In the genomic region with DNA sequence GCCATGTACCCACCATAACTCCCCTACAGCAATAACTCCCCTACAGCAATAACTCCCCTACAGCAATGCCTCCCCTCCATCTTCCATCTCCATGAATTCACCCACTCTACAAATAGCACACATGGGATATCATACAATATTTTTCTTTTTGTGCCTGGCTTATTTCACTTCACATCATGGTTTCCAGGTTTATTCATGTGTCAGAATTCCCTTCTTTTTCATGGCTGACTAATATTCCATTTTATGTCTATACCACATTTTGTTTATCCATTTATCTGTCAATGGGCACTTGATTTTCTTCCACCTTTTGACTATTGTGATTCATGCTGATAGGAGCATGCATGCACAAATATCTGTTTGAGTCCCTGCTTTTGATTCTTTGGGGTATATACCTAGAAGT, we compare ENCODE assay signal across 24 cellular contexts.
"Had no signal": no experiment of that assay in that cellular context is flagged by ENCODE, and none has a peak within 500 bp of the region (broad histone marks: within the 10 kb centered on the region; RNA-seq: fewer than 3 reads in every experiment).

No MANE protein-coding gene starts in this region.

- H3K9me3 Mint-ChIP-seq: effector memory CD8-positive, alpha-beta T cell; nephron; stimulated activated naive CD8-positive, alpha-beta T cell treated with anti-CD3 and anti-CD28 coated beads, Interleukin-15, amount 100 ng/mL, for 72 hours had no signal

- H3K27ac Mint-ChIP-seq: nephron; progenitor cell of endocrine pancreas; stimulated activated naive B cell treated with anti-CD40 and anti-IgM and Interleukin-4, amounts not matched to agents 10 μg/mL and 1 μg/mL and 100 μg/mL, for 72 hours had no signal

- H3K4me3 ChIP-seq: esophagus squamous epithelium, pancreas, right lobe of liver, spleen, testis, tibial nerve, upper lobe of right lung, vagina had no signal

- H3K9me3 ChIP-seq: esophagus squamous epithelium, pancreas, right lobe of liver, testis, tibial nerve, upper lobe of right lung, vagina had no signal

- H3K4me3 Mint-ChIP-seq: effector memory CD8-positive, alpha-beta T cell; naive B cell; nephron; stimulated activated naive B cell treated with anti-CD40 and anti-IgM and Interleukin-4, amounts not matched to agents 10 μg/mL and 1 μg/mL and 100 μg/mL, for 72 hours; stimulated activated naive CD8-positive, alpha-beta T cell treated with anti-CD3 and anti-CD28 coated beads, Interleukin-15, amount 100 ng/mL, for 72 hours had no signal

- H3K27ac ChIP-seq: epithelial cell of prostate, pancreas, spleen, testis, tibial nerve, vagina had no signal

- H3K27me3 ChIP-seq: esophagus squamous epithelium, pancreas, right lobe of liver, spleen, testis, tibial nerve, upper lobe of right lung, vagina had no signal

- DNase-seq: cortex of kidney; effector memory CD8-positive, alpha-beta T cell; esophagus squamous epithelium; foreskin fibroblast; islet precursor cell; left colon; mesendoderm; naive B cell; occipital lobe; spleen; stimulated activated CD4-positive, alpha-beta T cell treated with anti-CD3 and anti-CD28 coated beads, Interleukin-15, amount 100 ng/mL, for 24 hours; stimulated activated CD4-positive, alpha-beta T cell treated with anti-CD3 and anti-CD28 coated beads, Interleukin-1b, Interleukin-23, amount 100 ng/mL, for 48 hours; stimulated activated CD4-positive, alpha-beta T cell treated with anti-CD3 and anti-CD28 coated beads, Interleukin-4, amount 100 ng/mL, for 24 hours; stimulated activated naive B cell treated with anti-CD40 and anti-IgM and Interleukin-4, amounts not matched to agents 10 μg/mL and 1 μg/mL and 100 μg/mL, for 72 hours; stimulated activated naive CD8-positive, alpha-beta T cell treated with anti-CD3 and anti-CD28 coated beads, Interleukin-15, amount 100 ng/mL, for 72 hours; testis; upper lobe of right lung had no signal

- FAIRE-seq: pancreas had no signal

- H3K4me1 ChIP-seq: pancreas had no signal

- H3K27me3 Mint-ChIP-seq: effector memory CD8-positive, alpha-beta T cell; progenitor cell of endocrine pancreas; stimulated activated naive CD8-positive, alpha-beta T cell treated with anti-CD3 and anti-CD28 coated beads, Interleukin-15, amount 100 ng/mL, for 72 hours had no signal

- H3K36me3 ChIP-seq: pancreas, upper lobe of right lung, vagina had no signal

- ATAC-seq: effector memory CD8-positive, alpha-beta T cell; left colon; pancreas; stimulated activated naive B cell treated with anti-CD40 and anti-IgM and Interleukin-4, amounts not matched to agents 10 μg/mL and 1 μg/mL and 100 μg/mL, for 72 hours; stimulated activated naive CD8-positive, alpha-beta T cell treated with anti-CD3 and anti-CD28 coated beads, Interleukin-15, amount 100 ng/mL, for 72 hours had no signal
